In the genomic region with DNA sequence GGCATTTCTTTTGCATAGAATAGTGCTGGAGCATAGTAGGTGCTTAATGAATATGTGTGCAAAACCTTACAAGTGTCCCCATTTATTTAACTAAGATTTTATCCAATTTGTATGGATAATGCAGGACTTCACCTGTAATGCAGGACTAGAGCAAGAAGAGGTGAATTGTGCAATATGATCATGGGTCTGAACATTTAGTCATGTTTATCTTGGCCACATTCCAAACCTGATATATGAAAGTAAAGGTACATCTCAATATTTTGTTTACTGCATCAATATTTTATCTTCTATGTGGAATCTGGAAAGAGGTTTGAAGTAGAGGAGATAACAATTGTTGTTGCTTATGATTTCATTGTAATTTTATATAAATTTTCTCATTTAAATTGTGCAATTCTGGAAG, we compare ENCODE assay signal across 35 cellular contexts.
DNase-seq lines count a peak whose midpoint lies in the region; ATAC-seq and TF ChIP-seq lines count a peak whose summit lies in the region.
"Had no signal": no experiment of that assay in that cellular context is flagged by ENCODE, and none has a peak within 500 bp of the region (broad histone marks: within the 10 kb centered on the region; RNA-seq: fewer than 3 reads in every experiment).

No MANE protein-coding gene starts in this region.

- ATAC-seq in HG02610 (IDR thresholded peaks at IDR 0.05; ENCODE audit: unreplicated experiment) = no peak
- ATAC-seq: activated CD8-positive, alpha-beta T cell treated with anti-CD3 and anti-CD28 coated beads for 36 hours; foreskin keratinocyte; left lung; upper lobe of right lung had no signal

- no peak for TF ChIP-seq CTCF in liver (IDR thresholded peaks at IDR 0.05; ENCODE audit: low read depth, low read length, missing input control)
- TF ChIP-seq CTCF in foreskin fibroblast (IDR thresholded peaks at IDR 0.05; ENCODE audit: low read depth, low read length) = no peak

- H3K9ac ChIP-seq in liver (ENCODE audit: low read depth in 1 of 2, low read length in 2 of 2) = no peak overlapping the region
- H3K9ac ChIP-seq: KMS-11 had no signal

- no peak for TF ChIP-seq RAD21 in liver (IDR thresholded peaks at IDR 0.05)

- peak; percentile 22 for DNase-seq in NCI-H345 (lab: John Stamatoyannopoulos, UW)
- no peak for DNase-seq in NCI-H345 treated with DMSO at 0.1 percent for 48 hours (lab: John Stamatoyannopoulos, UW; ENCODE audit: unreplicated experiment)
- peak; percentile 43 for DNase-seq in NCI-H1092 treated with DMSO at 0.1 percent for 48 hours (lab: John Stamatoyannopoulos, UW)
- DNase-seq in NCI-H748 (lab: John Stamatoyannopoulos, UW; ENCODE audit: unreplicated experiment) = peak; percentile 87
- DNase-seq in mucosa of gallbladder (ENCODE audit: low spot score) = no peak
- no peak for DNase-seq in foreskin fibroblast
- DNase-seq: activated CD4-positive, alpha-beta T cell treated with anti-CD3 and anti-CD28 coated beads for 1 hour; activated CD8-positive, alpha-beta T cell treated with anti-CD3 and anti-CD28 coated beads for 36 hours; activated naive CD4-positive, alpha-beta T cell treated with anti-CD3 and anti-CD28 coated beads for 36 hours; adrenal gland; AML-193; CD4-positive, alpha-beta T cell; H7; head of caudate nucleus; islet precursor cell; left lung; naive B cell; NCI-H187; NCI-H446; NK-92 treated with Interleukin-12 subunit alpha and Interleukin-12 subunit beta, amount 100 ng/mL, for 24 hours; PC-9; posterior cingulate gyrus; SIG-M5; stimulated activated CD4-positive, alpha-beta T cell treated with anti-CD3 and anti-CD28 coated beads, Interleukin-1b, Interleukin-23, amount 100 ng/mL, for 48 hours; stimulated activated naive CD4-positive, alpha-beta T cell treated with Interleukin-2 at 50 U/mL for 16 hours; upper lobe of right lung had no signal

- no peaks in the 10 kb centered on the region for H3K4me1 ChIP-seq in liver (ENCODE audit: control insufficient read depth in 4 of 4, insufficient read depth in 4 of 4, low read length in 3 of 4)
- H3K4me1 ChIP-seq: adrenal gland, esophagus muscularis mucosa, foreskin keratinocyte, left lung, right atrium auricular region, suprapubic skin, upper lobe of right lung had no signal

- H3K27me3 ChIP-seq in liver (ENCODE audit: control insufficient read depth in 4 of 4, insufficient read depth in 4 of 4, low read length in 3 of 4) = no peaks in the 10 kb centered on the region
- H3K27me3 ChIP-seq: adrenal gland, esophagus muscularis mucosa, foreskin keratinocyte, left lung, neutrophil, right atrium auricular region, suprapubic skin, upper lobe of right lung had no signal

- no peaks in the 10 kb centered on the region for H3K36me3 ChIP-seq in liver (ENCODE audit: control insufficient read depth in 4 of 4, insufficient read depth in 3 of 4, low read depth in 1 of 4, low read length in 3 of 4)
- H3K36me3 ChIP-seq: adrenal gland, esophagus muscularis mucosa, left lung, neutrophil, right atrium auricular region, suprapubic skin, upper lobe of right lung had no signal

- H3K4me3 ChIP-seq in liver (ENCODE audit: low read depth in 1 of 3, low read length in 3 of 3) (no peak overlapping the region), foreskin fibroblast (ENCODE audit: low read depth in 1 of 2, low read length in 2 of 2) (no peak overlapping the region)
- H3K4me3 ChIP-seq: adrenal gland, esophagus muscularis mucosa, left lung, PC-9, right atrium auricular region, smooth muscle cell, suprapubic skin, upper lobe of right lung had no signal

- no peaks in the 10 kb centered on the region for H3K9me3 ChIP-seq in liver (ENCODE audit: control insufficient read depth in 4 of 4, low read length in 3 of 4)
- H3K9me3 ChIP-seq: adrenal gland, esophagus muscularis mucosa, left lung, neutrophil, right atrium auricular region, suprapubic skin, upper lobe of right lung had no signal

- H3K27ac ChIP-seq in liver (ENCODE audit: low read depth in 1 of 2, low read length in 2 of 2) = no peak overlapping the region
- H3K27ac ChIP-seq: adrenal gland, esophagus muscularis mucosa, foreskin keratinocyte, KMS-11, left lung, neutrophil, PC-9, right atrium auricular region, suprapubic skin, upper lobe of right lung had no signal

TF ChIP-seq in liver, 16 proteins besides CTCF, POLR2A, EP300 and RAD21:
- TF ChIP-seq YY1 (IDR thresholded peaks at IDR 0.05) (no peak), EGR1 (IDR thresholded peaks at IDR 0.05; ENCODE audit: low read depth in 2 of 2) (no peak), FOXA2 (IDR thresholded peaks at IDR 0.05) (peak; percentile 34)
- TF ChIP-seq, protein P1, sequence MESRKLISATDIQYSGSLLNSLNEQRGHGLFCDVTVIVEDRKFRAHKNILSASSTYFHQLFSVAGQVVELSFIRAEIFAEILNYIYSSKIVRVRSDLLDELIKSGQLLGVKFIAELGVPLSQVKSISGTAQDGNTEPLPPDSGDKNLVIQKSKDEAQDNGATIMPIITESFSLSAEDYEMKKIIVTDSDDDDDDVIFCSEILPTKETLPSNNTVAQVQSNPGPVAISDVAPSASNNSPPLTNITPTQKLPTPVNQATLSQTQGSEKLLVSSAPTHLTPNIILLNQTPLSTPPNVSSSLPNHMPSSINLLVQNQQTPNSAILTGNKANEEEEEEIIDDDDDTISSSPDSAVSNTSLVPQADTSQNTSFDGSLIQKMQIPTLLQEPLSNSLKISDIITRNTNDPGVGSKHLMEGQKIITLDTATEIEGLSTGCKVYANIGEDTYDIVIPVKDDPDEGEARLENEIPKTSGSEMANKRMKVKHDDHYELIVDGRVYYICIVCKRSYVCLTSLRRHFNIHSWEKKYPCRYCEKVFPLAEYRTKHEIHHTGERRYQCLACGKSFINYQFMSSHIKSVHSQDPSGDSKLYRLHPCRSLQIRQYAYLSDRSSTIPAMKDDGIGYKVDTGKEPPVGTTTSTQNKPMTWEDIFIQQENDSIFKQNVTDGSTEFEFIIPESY (IDR thresholded peaks at IDR 0.05) = no peak

Comparison
In these comparisons a context has a peak if more than half of its experiments do, and no peak if none do; other contexts are left out.
1. DNase-seq: peak in NCI-H345 (single experiment), NCI-H1092 treated with DMSO at 0.1 percent for 48 hours (single experiment) and NCI-H748 (single experiment); none in NCI-H345 treated with DMSO at 0.1 percent for 48 hours (single experiment), mucosa of gallbladder (single experiment) and foreskin fibroblast (0 of 2).